Comparison of ENCODE assay signal across 26 cellular contexts in genomic region chr4:23009093-23009492, GRCh38.
"Had no signal": no experiment of that assay in that cellular context is flagged by ENCODE, and none has a peak within 500 bp of the region (broad histone marks: within the 10 kb centered on the region; RNA-seq: fewer than 3 reads in every experiment).

No MANE protein-coding gene starts in this region.

- H3K4me1 ChIP-seq: colonic mucosa, esophagus muscularis mucosa, esophagus squamous epithelium, gastrocnemius medialis, gastroesophageal sphincter, heart left ventricle, heart right ventricle had no signal

- H3K4me3 ChIP-seq: colonic mucosa, coronary artery, dorsolateral prefrontal cortex, esophagus muscularis mucosa, esophagus squamous epithelium, gastrocnemius medialis, gastroesophageal sphincter, heart left ventricle, heart right ventricle had no signal

- H3K36me3 ChIP-seq: colonic mucosa, esophagus muscularis mucosa, esophagus squamous epithelium, gastrocnemius medialis, gastroesophageal sphincter, heart left ventricle, heart right ventricle had no signal

- DNase-seq: colonic mucosa; cortex of kidney; dermis blood vessel endothelial cell; dorsolateral prefrontal cortex; effector CD4-positive, alpha-beta T cell; effector CD8-positive, alpha-beta T cell; effector memory CD4-positive, alpha-beta T cell; effector memory CD8-positive, alpha-beta T cell; endodermal cell; erythroblast; esophagus squamous epithelium; foreskin fibroblast; foreskin keratinocyte; foreskin melanocyte; gastrocnemius medialis; glutamatergic neuron; head of caudate nucleus; heart left ventricle; heart right ventricle had no signal

- H3K9me3 ChIP-seq: colonic mucosa, esophagus squamous epithelium, gastrocnemius medialis had no signal

- H3K27me3 ChIP-seq: colonic mucosa, dorsolateral prefrontal cortex, esophagus muscularis mucosa, esophagus squamous epithelium, foreskin keratinocyte, gastrocnemius medialis, gastroesophageal sphincter, heart left ventricle, heart right ventricle had no signal

- FAIRE-seq: endometrium, endothelial cell of umbilical vein had no signal

- H3K27ac ChIP-seq: colonic mucosa, coronary artery, dorsolateral prefrontal cortex, epithelial cell of prostate, esophagus muscularis mucosa, esophagus squamous epithelium, foreskin keratinocyte, gastrocnemius medialis, gastroesophageal sphincter, heart left ventricle, heart right ventricle had no signal

- ATAC-seq: effector memory CD8-positive, alpha-beta T cell; esophagus mucosa; foreskin keratinocyte; gastrocnemius medialis; gastroesophageal sphincter; heart left ventricle; heart right ventricle had no signal
